In the genomic region with DNA sequence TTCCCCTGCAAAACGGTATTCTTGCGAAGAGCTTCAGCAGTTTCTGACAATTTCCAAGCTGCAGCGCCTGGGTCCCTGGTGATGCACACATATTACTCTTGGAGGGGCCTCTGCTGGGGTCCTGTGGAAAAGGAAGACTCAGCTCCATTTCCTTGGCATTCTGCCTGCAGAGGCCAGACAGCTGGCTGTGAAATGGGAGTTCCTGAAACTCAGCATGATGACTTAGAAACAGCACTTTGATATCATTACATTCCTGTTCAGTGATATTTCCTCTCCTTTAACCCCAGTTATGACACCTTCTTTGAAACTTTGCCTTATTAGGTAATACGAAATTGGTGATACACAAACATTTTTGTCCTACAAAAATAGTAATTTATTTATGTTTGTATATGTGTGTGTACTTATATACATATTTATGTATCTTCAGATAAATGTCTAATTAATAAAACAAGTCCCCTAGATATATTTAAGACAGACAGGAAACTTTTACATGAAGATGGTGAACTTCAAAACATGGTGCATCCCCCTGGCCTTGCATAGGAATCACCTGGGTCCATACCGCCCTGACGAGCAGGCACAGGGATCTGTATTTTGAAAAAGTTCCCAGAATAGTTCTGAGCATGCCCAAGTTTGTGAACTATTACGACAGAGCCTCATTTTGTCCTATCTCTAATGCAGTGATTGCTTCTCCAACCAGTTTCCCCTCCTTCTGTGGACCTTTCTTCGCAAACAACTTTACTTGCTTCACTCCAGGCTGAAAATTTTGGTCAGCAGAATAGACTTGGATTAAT, we compare ENCODE assay signal across 1 cellular context.
TF ChIP-seq lines count a peak whose summit lies in the region.

No MANE protein-coding gene starts in this region.

TF ChIP-seq in SK-N-SH, 30 proteins besides CTCF, POLR2A, EP300 and RAD21 (continued from another document):
- peak; percentile 18; the same call in 1 of the 2 replicates for TF ChIP-seq NFIC (IDR thresholded peaks at IDR 0.05; ENCODE audit: borderline replicate concordance)
